Comparison of ENCODE assay signal across 10 cellular contexts in the genomic region with DNA sequence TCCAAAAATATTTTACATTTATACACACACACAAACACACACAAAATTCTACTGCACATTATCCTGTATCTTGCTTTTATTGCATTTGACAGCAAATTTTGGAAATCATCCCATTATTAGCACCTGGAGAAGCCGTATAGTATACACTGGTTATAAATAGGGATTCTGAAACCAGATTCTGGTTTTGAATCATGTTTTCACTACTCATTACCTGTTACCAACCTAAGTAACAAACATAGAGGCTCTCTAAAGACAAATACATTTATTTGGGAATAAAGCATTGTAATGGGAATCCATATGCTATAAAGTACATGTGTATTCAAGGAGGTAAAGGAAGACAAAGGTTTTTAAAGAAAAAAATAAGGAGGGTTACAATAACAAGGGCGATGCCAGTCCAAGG.
"Had no signal": no experiment of that assay in that cellular context is flagged by ENCODE, and none has a peak within 500 bp of the region (broad histone marks: within the 10 kb centered on the region; RNA-seq: fewer than 3 reads in every experiment).

No MANE protein-coding gene starts in this region.

- H3K4me1 ChIP-seq: breast epithelium had no signal

- ATAC-seq: stimulated activated naive CD8-positive, alpha-beta T cell treated with anti-CD3 and anti-CD28 coated beads, Interleukin-15, amount 100 ng/mL, for 72 hours had no signal

- H3K27me3 Mint-ChIP-seq: stimulated activated naive CD8-positive, alpha-beta T cell treated with anti-CD3 and anti-CD28 coated beads, Interleukin-15, amount 100 ng/mL, for 72 hours had no signal

- H3K9me3 ChIP-seq: breast epithelium, ovary, thoracic aorta had no signal

- H3K27ac ChIP-seq: breast epithelium, ovary, thoracic aorta, VCaP had no signal

- H3K36me3 ChIP-seq: breast epithelium, ovary, thoracic aorta had no signal

- H3K4me3 ChIP-seq: breast epithelium, lung, ovary, thoracic aorta had no signal

- DNase-seq: activated CD4-positive, alpha-beta T cell treated with anti-CD3 and anti-CD28 coated beads for 4 hours; activated effector memory CD4-positive, alpha-beta T cell treated with anti-CD3 and anti-CD28 coated beads, Interleukin-2, amount 50 U/mL, for 16 hours; activated naive CD8-positive, alpha-beta T cell treated with anti-CD3 and anti-CD28 coated beads for 36 hours; ovary; stimulated activated CD4-positive, alpha-beta T cell treated with anti-CD3 and anti-CD28 coated beads, Interleukin-4, amount 100 ng/mL, for 4 hours; stimulated activated naive CD8-positive, alpha-beta T cell treated with anti-CD3 and anti-CD28 coated beads, Interleukin-15, amount 100 ng/mL, for 72 hours had no signal

- H3K27ac Mint-ChIP-seq: activated naive CD8-positive, alpha-beta T cell treated with anti-CD3 and anti-CD28 coated beads for 36 hours; stimulated activated naive CD8-positive, alpha-beta T cell treated with anti-CD3 and anti-CD28 coated beads, Interleukin-15, amount 100 ng/mL, for 72 hours had no signal

- H3K9me3 Mint-ChIP-seq: activated naive CD8-positive, alpha-beta T cell treated with anti-CD3 and anti-CD28 coated beads for 36 hours; stimulated activated naive CD8-positive, alpha-beta T cell treated with anti-CD3 and anti-CD28 coated beads, Interleukin-15, amount 100 ng/mL, for 72 hours had no signal

- H3K27me3 ChIP-seq: breast epithelium, ovary had no signal

- H3K4me3 Mint-ChIP-seq: activated naive CD8-positive, alpha-beta T cell treated with anti-CD3 and anti-CD28 coated beads for 36 hours had no signal
